In the genomic region with DNA sequence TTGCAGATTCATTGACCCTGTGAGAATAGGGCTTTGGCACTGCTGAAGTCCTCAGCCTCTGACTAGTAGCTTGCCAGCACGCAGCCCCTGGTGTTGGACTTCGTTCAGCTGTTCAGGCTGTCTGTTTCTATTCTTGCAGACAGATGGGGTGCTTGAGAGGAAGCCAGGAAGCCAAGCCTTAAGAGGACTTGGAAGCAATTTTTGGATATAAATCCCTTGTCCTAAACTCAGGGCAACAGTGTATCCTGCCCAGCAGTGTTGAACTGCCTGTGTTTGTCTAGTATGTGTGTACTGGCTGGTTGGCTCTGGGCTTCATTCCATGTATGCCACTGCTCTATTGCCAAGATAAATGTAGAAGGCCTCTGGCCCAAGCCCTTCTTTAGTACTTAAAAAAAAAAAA, we compare ENCODE assay signal across 8 cellular contexts.
DNase-seq lines count a peak whose midpoint lies in the region; ATAC-seq and TF ChIP-seq lines count a peak whose summit lies in the region.

No MANE protein-coding gene starts in this region.

- no peaks in the 10 kb centered on the region for H3K36me3 Mint-ChIP-seq in activated naive CD4-positive, alpha-beta T cell treated with anti-CD3 and anti-CD28 coated beads, Interleukin-2, amount 50 U/mL, for 72 hours

- no peaks in the 10 kb centered on the region for H3K27me3 ChIP-seq in WERI-Rb-1 (ENCODE audit: insufficient read depth, low read depth, severe bottlenecking)

- H3K27ac Mint-ChIP-seq in activated naive CD4-positive, alpha-beta T cell treated with anti-CD3 and anti-CD28 coated beads, Interleukin-2, amount 50 U/mL, for 72 hours = no peak overlapping the region

- no peaks in the 10 kb centered on the region for H3K9me3 Mint-ChIP-seq in activated naive CD4-positive, alpha-beta T cell treated with anti-CD3 and anti-CD28 coated beads, Interleukin-2, amount 50 U/mL, for 72 hours

- no peak overlapping the region for H3K27ac ChIP-seq in WERI-Rb-1

- no peak overlapping the region for H3K4me3 ChIP-seq in WERI-Rb-1 (ENCODE audit: low read depth, low read length)

- no peak for TF ChIP-seq CTCF in WERI-Rb-1 (IDR thresholded peaks at IDR 0.05; ENCODE audit: low read depth, low read length)

- no peaks in the 10 kb centered on the region for H3K36me3 ChIP-seq in WERI-Rb-1

- DNase-seq in Kasumi-1 (lab: John Stamatoyannopoulos, UW) = peak; percentile 74 to 78
- peak; percentile 30 for DNase-seq in WERI-Rb-1
- peak; percentile 79 for DNase-seq in left ventricle myocardium superior
- DNase-seq in smooth muscle cell of the brain vasculature (ENCODE audit: low read depth, low spot score) = peak; percentile 24
- DNase-seq in activated naive CD4-positive, alpha-beta T cell treated with anti-CD3 and anti-CD28 coated beads, Interleukin-2, amount 50 U/mL, for 72 hours (ENCODE audit: low spot score in 2 of 2) = no peak
- DNase-seq in stimulated activated naive CD4-positive, alpha-beta T cell treated with Interleukin-2 at 50 U/mL for 16 hours (lab: John Stamatoyannopoulos, UW) = no peak
- no peak for DNase-seq in activated CD4-positive, alpha-beta T cell treated with anti-CD3 and anti-CD28 coated beads for 48 hours

- peak; percentile 98 for ATAC-seq in left ventricle myocardium superior
- ATAC-seq in activated naive CD4-positive, alpha-beta T cell treated with anti-CD3 and anti-CD28 coated beads, Interleukin-2, amount 50 U/mL, for 72 hours = no peak
- no peak for ATAC-seq in GM18502 (IDR thresholded peaks at IDR 0.05; ENCODE audit: poor library complexity, unreplicated experiment)

- intact Hi-C loops in left ventricle myocardium superior (cut with micrococcal nuclease) = no loop called here

- no peaks in the 10 kb centered on the region for H3K9me3 ChIP-seq in WERI-Rb-1 (ENCODE audit: severe bottlenecking)

Comparison
In these comparisons a context has a peak if more than half of its experiments do, and no peak if none do; other contexts are left out.
1. DNase-seq: peak in Kasumi-1 (2 of 2), WERI-Rb-1 (single experiment), left ventricle myocardium superior (single experiment) and smooth muscle cell of the brain vasculature (single experiment); none in activated naive CD4-positive, alpha-beta T cell treated with anti-CD3 and anti-CD28 coated beads, Interleukin-2, amount 50 U/mL, for 72 hours (0 of 2), stimulated activated naive CD4-positive, alpha-beta T cell treated with Interleukin-2 at 50 U/mL for 16 hours (single experiment) and activated CD4-positive, alpha-beta T cell treated with anti-CD3 and anti-CD28 coated beads for 48 hours (single experiment).